20 cellular contexts compared by ENCODE assay signal in genomic region chr16:18999045-18999393, GRCh38. TPM values are rescaled to one million over a fixed set of nuclear protein-coding genes. Genes with fewer than 3 reads are reported as not detected.
DNase-seq lines count a peak whose midpoint lies in the region; ATAC-seq and TF ChIP-seq lines count a peak whose summit lies in the region.
"Had no signal": no experiment of that assay in that cellular context is flagged by ENCODE, and none has a peak within 500 bp of the region (broad histone marks: within the 10 kb centered on the region; RNA-seq: fewer than 3 reads in every experiment).

No MANE protein-coding gene starts in this region.

- H3K27ac ChIP-seq in SK-N-SH (ENCODE audit: low read depth in 2 of 2, low read length in 1 of 2) (peak overlapping the region in 1 of 2 experiments; percentile 68; a peak in 2 of 4 replicates), colonic mucosa (peak overlapping the region; percentile 80), mucosa of rectum (ENCODE audit: low read depth in 2 of 2, low read length in 2 of 2) (peak overlapping the region; percentile 82 to 89)
- H3K27ac ChIP-seq: gastroesophageal sphincter, uterus had no signal

- no peaks in the 10 kb centered on the region for H3K9me3 ChIP-seq in SK-N-SH
- no peaks in the 10 kb centered on the region for H3K9me3 ChIP-seq in colonic mucosa
- no peaks in the 10 kb centered on the region for H3K9me3 ChIP-seq in mucosa of rectum (ENCODE audit: control insufficient read depth in 2 of 2, low read length in 2 of 2)
- H3K9me3 ChIP-seq: gastroesophageal sphincter, uterus had no signal

- H3K4me2 ChIP-seq in SK-N-SH = 0 out of 2 replicates have a peak overlapping the region, but pooled peaks have one; percentile 5

- H3K9me3 Mint-ChIP-seq in type B pancreatic cell = no peaks in the 10 kb centered on the region
- H3K9me3 Mint-ChIP-seq: activated naive CD8-positive, alpha-beta T cell treated with anti-CD3 and anti-CD28 coated beads, Interleukin-2, amount 50 U/mL, for 24 hours; activated T-helper 1 cell treated with anti-CD3 and anti-CD28 coated beads, Interleukin-12 subunit alpha, Interleukin-12 subunit beta, Interleukin-2, Interleukin-4 antibody, amounts not matched to agents 30 ng/mL and 10 ng/mL and 1 ng/mL, durations not matched to agents 14 hours and 24 hours and 36 hours; H9; memory B cell; nephron progenitor cell; stimulated activated naive CD8-positive, alpha-beta T cell treated with anti-CD3 and anti-CD28 coated beads, Interleukin-15, Interleukin-2, amounts not matched to agents 100 ng/mL and 50 ng/mL, for 24 hours had no signal

- H3K4me1 ChIP-seq in SK-N-SH (ENCODE audit: control insufficient read depth in 1 of 2, insufficient read depth in 2 of 2, low read depth in 1 of 2, low read length in 1 of 2) (0 out of 4 replicates have a peak, but pooled peaks cover 0 to 5% of the 10 kb centered on the region in 2 experiments), colonic mucosa (peaks cover 6% of the 10 kb centered on the region), mucosa of rectum (ENCODE audit: control insufficient read depth in 2 of 2, insufficient read depth in 2 of 2, low read length in 2 of 2) (peaks cover 17 to 21% of the 10 kb centered on the region in 2 donors)
- H3K4me1 ChIP-seq: gastroesophageal sphincter, uterus had no signal

- H3K36me3 ChIP-seq in SK-N-SH (replicated peaks in 1 of 2; ENCODE audit: control insufficient read depth in 1 of 2, insufficient read depth in 2 of 2, low read length in 1 of 2) (no peaks in the 10 kb centered on the region), colonic mucosa (no peaks in the 10 kb centered on the region), mucosa of rectum (ENCODE audit: control insufficient read depth in 2 of 2, insufficient read depth in 2 of 2, low read length in 2 of 2) (no peaks in the 10 kb centered on the region)
- H3K36me3 ChIP-seq: gastroesophageal sphincter, uterus had no signal

- no peaks in the 10 kb centered on the region for H4K20me1 ChIP-seq in SK-N-SH (ENCODE audit: insufficient read depth)

- H3K4me3 Mint-ChIP-seq in type B pancreatic cell = peak overlapping the region; percentile 31
- H3K4me3 Mint-ChIP-seq: activated naive CD8-positive, alpha-beta T cell treated with anti-CD3 and anti-CD28 coated beads, Interleukin-2, amount 50 U/mL, for 24 hours; activated T-helper 1 cell treated with anti-CD3 and anti-CD28 coated beads, Interleukin-12 subunit alpha, Interleukin-12 subunit beta, Interleukin-2, Interleukin-4 antibody, amounts not matched to agents 30 ng/mL and 10 ng/mL and 1 ng/mL, durations not matched to agents 14 hours and 24 hours and 36 hours; H9; memory B cell; nephron progenitor cell; stimulated activated naive CD8-positive, alpha-beta T cell treated with anti-CD3 and anti-CD28 coated beads, Interleukin-15, Interleukin-2, amounts not matched to agents 100 ng/mL and 50 ng/mL, for 24 hours had no signal

- peaks cover 7% of the 10 kb centered on the region for H3F3A ChIP-seq in SK-N-SH (replicated peaks; ENCODE audit: insufficient read depth)

- TF ChIP-seq CTCF in SK-N-SH (IDR thresholded peaks at IDR 0.05) = no peak
- TF ChIP-seq CTCF in colonic mucosa (IDR thresholded peaks at IDR 0.05) = no peak
- no peak for TF ChIP-seq CTCF in type B pancreatic cell (conservative IDR thresholded peaks at IDR 0.05)

- H3K4me3 ChIP-seq in SK-N-SH (ENCODE audit: low read depth in 2 of 2, low read length in 1 of 2) (no peak overlapping the region), colonic mucosa (no peak overlapping the region), mucosa of rectum (ENCODE audit: low read length in 2 of 2) (no peak overlapping the region)
- H3K4me3 ChIP-seq: gastroesophageal sphincter, uterus had no signal

- TF ChIP-seq EP300 in SK-N-SH (IDR thresholded peaks at IDR 0.05; ENCODE audit: borderline replicate concordance in 1 of 2, low read depth in 1 of 2, low read length in 1 of 2) = no peak

- 74% methylated on average over 4 of the region's 4 CpGs for WGBS in SK-N-SH (ENCODE audit: low lambda C conversion rate)

- peaks cover 7% of the 10 kb centered on the region for H3K27me3 Mint-ChIP-seq in type B pancreatic cell

- intact Hi-C loops in colonic mucosa (cut with DNase I) = no loop called here

- CTCF ChIA-PET in SK-N-SH (lab: Yijun Ruan, JAX) = interaction anchor here (1.2 kb wide), 1 partner anchor 87 kb away, joined by 3 read pairs; no protein-coding TSS in a partner anchor

- H3K27me3 ChIP-seq in SK-N-SH (ENCODE audit: insufficient read depth) (no peaks in the 10 kb centered on the region), colonic mucosa (no peaks in the 10 kb centered on the region), mucosa of rectum (ENCODE audit: control insufficient read depth in 2 of 2, insufficient read depth in 2 of 2, low read length in 2 of 2) (no peaks in the 10 kb centered on the region)
- H3K27me3 ChIP-seq: gastroesophageal sphincter, uterus had no signal

- no peaks in the 10 kb centered on the region for H3K9me2 ChIP-seq in SK-N-SH

- POLR2A ChIA-PET in SK-N-SH (lab: Yijun Ruan, JAX) = no interaction called here

- TF ChIP-seq RAD21 in SK-N-SH (IDR thresholded peaks at IDR 0.05; ENCODE audit: low read length) = no peak

- H3K27ac Mint-ChIP-seq in type B pancreatic cell = peak overlapping the region; percentile 37
- H3K27ac Mint-ChIP-seq: activated naive CD8-positive, alpha-beta T cell treated with anti-CD3 and anti-CD28 coated beads, Interleukin-2, amount 50 U/mL, for 24 hours; activated T-helper 1 cell treated with anti-CD3 and anti-CD28 coated beads, Interleukin-12 subunit alpha, Interleukin-12 subunit beta, Interleukin-2, Interleukin-4 antibody, amounts not matched to agents 30 ng/mL and 10 ng/mL and 1 ng/mL, durations not matched to agents 14 hours and 24 hours and 36 hours; H9; memory B cell; nephron progenitor cell; stimulated activated naive CD8-positive, alpha-beta T cell treated with anti-CD3 and anti-CD28 coated beads, Interleukin-15, Interleukin-2, amounts not matched to agents 100 ng/mL and 50 ng/mL, for 24 hours had no signal

- H3K36me3 Mint-ChIP-seq in type B pancreatic cell = no peaks in the 10 kb centered on the region
- H3K36me3 Mint-ChIP-seq: memory B cell had no signal

- H3K9ac ChIP-seq in SK-N-SH (no peak overlapping the region), colonic mucosa (ENCODE audit: low read depth in 2 of 2, low read length in 2 of 2) (peak overlapping the region in 1 of 2 donors; percentile 34), mucosa of rectum (ENCODE audit: low read depth in 1 of 2, low read length in 2 of 2) (peak overlapping the region in 1 of 2 donors; percentile 54)

- ATAC-seq in SK-N-SH treated with all-trans-retinoic acid at 6 μM for 48 hours = no peak; the same call in 2 of the 3 replicates

- H3K79me2 ChIP-seq in SK-N-SH (ENCODE audit: insufficient read depth) = no peaks in the 10 kb centered on the region

- no peak for DNase-seq in SK-N-SH
- DNase-seq in colonic mucosa = no peak
- DNase-seq in type B pancreatic cell (ENCODE audit: extremely low spot score, unreplicated experiment) = no peak
- no peak for DNase-seq in NCI-H69 (lab: John Stamatoyannopoulos, UW)
- DNase-seq in NCI-H2107 (lab: John Stamatoyannopoulos, UW) = no peak
- no peak for DNase-seq in central memory CD4-positive, alpha-beta T cell
- DNase-seq: activated naive CD8-positive, alpha-beta T cell treated with anti-CD3 and anti-CD28 coated beads, Interleukin-2, amount 50 U/mL, for 24 hours; NCI-H1105; NCI-H2081 treated with DMSO at 0.1 percent for 48 hours; NCI-H524; nephron progenitor cell; Right ventricle myocardium superior; uterus had no signal

- no peaks in the 10 kb centered on the region for H3K4me1 Mint-ChIP-seq in type B pancreatic cell (ENCODE audit: unreplicated experiment)
- H3K4me1 Mint-ChIP-seq: activated naive CD8-positive, alpha-beta T cell treated with anti-CD3 and anti-CD28 coated beads, Interleukin-2, amount 50 U/mL, for 24 hours; memory B cell had no signal

- peak overlapping the region; percentile 66; the same call in 1 of the 2 replicates for H2AFZ ChIP-seq in SK-N-SH (ENCODE audit: low read depth)

TF ChIP-seq in SK-N-SH, 30 proteins besides CTCF, POLR2A, EP300 and RAD21 (continues in another document):
- TF ChIP-seq FOXM1 (IDR thresholded peaks at IDR 0.05; ENCODE audit: low read depth) = no peak
- no peak for TF ChIP-seq FOXJ3 (CRISPR knock-in tag; IDR thresholded peaks at IDR 0.05)
- no peak for TF ChIP-seq CHD2 (IDR thresholded peaks at IDR 0.05; ENCODE audit: low read length, partially characterized antibody)
- no peak for TF ChIP-seq TCF12 (IDR thresholded peaks at IDR 0.05)
- no peak for TF ChIP-seq TEAD4 (IDR thresholded peaks at IDR 0.05; ENCODE audit: borderline replicate concordance, insufficient read depth)
- TF ChIP-seq SMC3 (IDR thresholded peaks at IDR 0.05; ENCODE audit: low read depth, low read length) = no peak
- no peak for TF ChIP-seq USF1 (IDR thresholded peaks at IDR 0.05; ENCODE audit: borderline replicate concordance, low read depth)

TF ChIP-seq in SK-N-SH treated with all-trans-retinoic acid at 6 μM for 48 hours, 23 proteins besides CTCF, POLR2A, EP300 and RAD21 (continues in another document):
- TF ChIP-seq GLIS3 (CRISPR knock-in tag; IDR thresholded peaks at IDR 0.05) (no peak), CSDC2 (CRISPR knock-in tag; IDR thresholded peaks at IDR 0.05) (no peak), POU6F1 (CRISPR knock-in tag; IDR thresholded peaks at IDR 0.05; ENCODE audit: borderline replicate concordance, low read depth) (no peak), ZNF8 (CRISPR knock-in tag; IDR thresholded peaks at IDR 0.05) (no peak), BACH2 (CRISPR knock-in tag; IDR thresholded peaks at IDR 0.05; ENCODE audit: borderline replicate concordance) (no peak), PPARA (CRISPR knock-in tag; IDR thresholded peaks at IDR 0.05; ENCODE audit: borderline replicate concordance) (no peak)

RNA-seq across cellular contexts. Expression of gene TMC7, which starts 15.3 kb away (rescaled TPM):
- polyA plus RNA-seq in SK-N-SH (2012; rRNA removed) = 0.66 and 0.93 TPM in 2 replicates
- 0.70 and 0.90 TPM in 2 replicates for polyA plus RNA-seq in SK-N-SH (2012; cell fraction: cytosol; rRNA removed)
- 1.5 and 1.7 TPM in 2 replicates for polyA plus RNA-seq in SK-N-SH (2012; cell fraction: nucleus; rRNA removed)
- total RNA-seq in colonic mucosa = 10 to 100 TPM; 10.0 to 10.6 TPM
- total RNA-seq in type B pancreatic cell (ENCODE audit: low replicate concordance) = 1.4 and 2.6 TPM in 2 replicates
- total RNA-seq: activated T-helper 1 cell treated with anti-CD3 and anti-CD28 coated beads, Interleukin-12 subunit alpha, Interleukin-12 subunit beta, Interleukin-2, Interleukin-4 antibody, amounts not matched to agents 30 ng/mL and 10 ng/mL and 1 ng/mL, durations not matched to agents 14 hours and 24 hours and 36 hours had no signal
